Comparison of ENCODE assay signal across 9 cellular contexts in the genomic region with DNA sequence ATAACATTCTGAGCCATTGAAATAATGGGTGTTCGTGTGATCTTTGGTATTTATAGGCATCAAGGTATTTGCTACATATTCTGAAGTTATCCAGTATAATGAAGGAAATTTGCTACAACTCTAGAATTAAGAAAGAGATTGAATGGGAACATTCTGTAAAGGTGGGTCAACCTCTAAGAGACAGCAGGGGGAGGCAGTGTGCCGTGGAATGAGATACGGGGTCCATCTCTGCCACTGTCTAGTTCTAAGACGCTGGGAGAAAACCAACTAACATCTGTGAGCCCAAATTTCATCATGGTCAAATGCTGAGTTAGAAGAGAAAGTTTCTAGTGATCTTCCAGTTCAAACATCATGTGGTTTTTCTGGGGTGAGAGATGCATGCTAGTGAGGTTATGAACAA.
DNase-seq lines count a peak whose midpoint lies in the region; ATAC-seq, FAIRE-seq and TF ChIP-seq lines count a peak whose summit lies in the region.
"Had no signal": no experiment of that assay in that cellular context is flagged by ENCODE, and none has a peak within 500 bp of the region (broad histone marks: within the 10 kb centered on the region; RNA-seq: fewer than 3 reads in every experiment).

No MANE protein-coding gene starts in this region.

- H3K27me3 Mint-ChIP-seq in neural crest cell (ENCODE audit: low read depth) = no peaks in the 10 kb centered on the region
- no peaks in the 10 kb centered on the region for H3K27me3 Mint-ChIP-seq in effector memory CD8-positive, alpha-beta T cell
- H3K27me3 Mint-ChIP-seq: central memory CD8-positive, alpha-beta T cell had no signal

- FAIRE-seq in K562 (lab: Jason Lieb, UNC) = peak; percentile 15

- no peak overlapping the region for H3K9ac ChIP-seq in K562 (ENCODE audit: insufficient read depth in 1 of 2, low read depth in 2 of 2, low read length in 2 of 2)

- TF ChIP-seq CTCF in GM13977 (IDR thresholded peaks at IDR 0.05; ENCODE audit: extremely low read depth, insufficient read depth, missing control alignments) (peak; percentile 59), K562 (IDR thresholded peaks at IDR 0.05 in 2 of 3, conservative IDR thresholded peaks at IDR 0.05 in 1 of 3; ENCODE audit: insufficient read depth in 2 of 3, low read depth in 1 of 3, low read length in 3 of 3) (peak; percentile 35 to 58 (median 58); a peak in 5 of 6 replicates), neural crest cell (conservative IDR thresholded peaks at IDR 0.05) (peak; percentile 72)

- BruUV-seq in K562 (replicated peaks; lab: Mats Ljungman, UMichigan) = no TSS peak

- no peak for TF ChIP-seq POLR2A in K562 (conservative IDR thresholded peaks at IDR 0.05)

- POLR2A ChIA-PET in K562 (lab: Yijun Ruan, JAX) = no interaction called here

- CTCF ChIA-PET in K562 (lab: Yijun Ruan, JAX; ENCODE audit: low intra/inter-chr PET ratio) = no interaction called here

- no peaks in the 10 kb centered on the region for H3K9me3 ChIP-seq in K562 (replicated peaks; ENCODE audit: control insufficient read depth, insufficient read depth, low read depth, low read length)

- no peak overlapping the region for H3K4me3 Mint-ChIP-seq in neural crest cell
- H3K4me3 Mint-ChIP-seq in effector memory CD8-positive, alpha-beta T cell = no peak overlapping the region
- H3K4me3 Mint-ChIP-seq: central memory CD8-positive, alpha-beta T cell had no signal

- no peaks in the 10 kb centered on the region for H3K36me3 ChIP-seq in K562 (ENCODE audit: control insufficient read depth, insufficient read depth, low read length)

- WGBS in K562 (ENCODE audit: insufficient coverage, low coverage, missing lambda C conversion rate) = 0% methylated on average over 4 of the region's 4 CpGs

- no peak overlapping the region for H3K27ac Mint-ChIP-seq in neural crest cell (ENCODE audit: unreplicated experiment)
- no peak overlapping the region for H3K27ac Mint-ChIP-seq in effector memory CD8-positive, alpha-beta T cell

- no peaks in the 10 kb centered on the region for H3K79me2 ChIP-seq in K562 (ENCODE audit: control insufficient read depth, insufficient read depth, low read length)

- H3K4me2 ChIP-seq in K562 (ENCODE audit: insufficient read depth, low read length) = no peak overlapping the region

- ATAC-seq in GM21717 (IDR thresholded peaks at IDR 0.05; ENCODE audit: unreplicated experiment) (peak; percentile 81), K562 (peak; percentile 78)
- ATAC-seq in effector memory CD8-positive, alpha-beta T cell (replicated peaks) = no peak

- H2AFZ ChIP-seq in K562 (ENCODE audit: low read depth, low read length) = no peak overlapping the region

- intact Hi-C loops in K562 (cut with micrococcal nuclease) = loop anchor here (1.0 kb wide), 1 partner anchor 349 kb away; no protein-coding TSS in a partner anchor

- no peak for TF ChIP-seq EP300 in Ishikawa (IDR thresholded peaks at IDR 0.05; ENCODE audit: borderline replicate concordance)
- TF ChIP-seq EP300 in K562 (IDR thresholded peaks at IDR 0.05; ENCODE audit: low read length) = no peak

- no peaks in the 10 kb centered on the region for H3K4me1 ChIP-seq in K562 (replicated peaks in 1 of 2; ENCODE audit: control insufficient read depth in 2 of 2, insufficient read depth in 2 of 2, low read length in 2 of 2)

- H3K9me1 ChIP-seq in K562 (ENCODE audit: control insufficient read depth, insufficient read depth, low read length) = no peaks in the 10 kb centered on the region

- H4K20me1 ChIP-seq in K562 (replicated peaks; ENCODE audit: control insufficient read depth, insufficient read depth, low read length) = no peaks in the 10 kb centered on the region

- peaks cover 4% of the 10 kb centered on the region for H3K9me3 Mint-ChIP-seq in neural crest cell
- H3K9me3 Mint-ChIP-seq in effector memory CD8-positive, alpha-beta T cell = peaks cover 0 to 4% of the 10 kb centered on the region in 2 donors
- H3K9me3 Mint-ChIP-seq: central memory CD8-positive, alpha-beta T cell had no signal

- H3K4me3 ChIP-seq in K562 = no peak overlapping the region

- H3K27ac ChIP-seq in K562 (ENCODE audit: extremely low read depth, low read depth, low read length) = no peak overlapping the region

- peaks cover 8% of the 10 kb centered on the region for H3K36me3 Mint-ChIP-seq in neural crest cell (ENCODE audit: low read depth)
- no peaks in the 10 kb centered on the region for H3K36me3 Mint-ChIP-seq in effector memory CD8-positive, alpha-beta T cell (ENCODE audit: insufficient read depth)

- peak; percentile 36 for DNase-seq in GM13977 (ENCODE audit: low spot score)
- peak; percentile 17 to 44 (median 28) for DNase-seq in K562 (ENCODE audit: extremely low read depth in 1 of 4, low spot score in 3 of 4)
- DNase-seq in neural crest cell (ENCODE audit: low read depth, low spot score) = peak; percentile 32
- no peak for DNase-seq in effector memory CD8-positive, alpha-beta T cell
- DNase-seq in GF-D8 (lab: John Stamatoyannopoulos, UW) = no peak
- DNase-seq in DMS153 (lab: John Stamatoyannopoulos, UW) = no peak

- TF ChIP-seq RAD21 in Ishikawa (IDR thresholded peaks at IDR 0.05; ENCODE audit: low read depth) (peak; percentile 39), K562 (CRISPR knock-in tag; conservative IDR thresholded peaks at IDR 0.05 in 1 of 2, IDR thresholded peaks at IDR 0.05 in 1 of 2) (peak; percentile 51 to 77)

- no peaks in the 10 kb centered on the region for H3K27me3 ChIP-seq in K562 (ENCODE audit: control insufficient read depth in 2 of 2, insufficient read depth in 2 of 2, low read length in 2 of 2)

- in situ Hi-C loops in GM13977 (cut with MboI; ENCODE audit: low pct_unique_long_range_greater_than_20kb, low sequenced_read_pairs, unreplicated experiment) (no loop called here), K562 (cut with MboI) (no loop called here)

- peaks cover 20% of the 10 kb centered on the region for H3K4me1 Mint-ChIP-seq in neural crest cell
- no peaks in the 10 kb centered on the region for H3K4me1 Mint-ChIP-seq in effector memory CD8-positive, alpha-beta T cell (ENCODE audit: low read depth in 2 of 2)
- H3K4me1 Mint-ChIP-seq: central memory CD8-positive, alpha-beta T cell had no signal

TF ChIP-seq in Ishikawa, 13 proteins besides CTCF, POLR2A, EP300 and RAD21:
- TF ChIP-seq CEBPB (IDR thresholded peaks at IDR 0.05) (no peak), CREB1 (IDR thresholded peaks at IDR 0.05; ENCODE audit: low read depth) (no peak), YY1 (IDR thresholded peaks at IDR 0.05; ENCODE audit: low read depth) (no peak), TCF12 (IDR thresholded peaks at IDR 0.05; ENCODE audit: low read depth) (no peak), TEAD4 (IDR thresholded peaks at IDR 0.05) (no peak), FOXM1 (IDR thresholded peaks at IDR 0.05; ENCODE audit: borderline replicate concordance, low read depth) (no peak), ZBTB7A (IDR thresholded peaks at IDR 0.05; ENCODE audit: low read depth) (no peak), EGR1 (IDR thresholded peaks at IDR 0.05) (no peak)
- TF ChIP-seq, protein P1, sequence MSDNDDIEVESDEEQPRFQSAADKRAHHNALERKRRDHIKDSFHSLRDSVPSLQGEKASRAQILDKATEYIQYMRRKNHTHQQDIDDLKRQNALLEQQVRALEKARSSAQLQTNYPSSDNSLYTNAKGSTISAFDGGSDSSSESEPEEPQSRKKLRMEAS (IDR thresholded peaks at IDR 0.05) = no peak
- TF ChIP-seq, protein P2, sequence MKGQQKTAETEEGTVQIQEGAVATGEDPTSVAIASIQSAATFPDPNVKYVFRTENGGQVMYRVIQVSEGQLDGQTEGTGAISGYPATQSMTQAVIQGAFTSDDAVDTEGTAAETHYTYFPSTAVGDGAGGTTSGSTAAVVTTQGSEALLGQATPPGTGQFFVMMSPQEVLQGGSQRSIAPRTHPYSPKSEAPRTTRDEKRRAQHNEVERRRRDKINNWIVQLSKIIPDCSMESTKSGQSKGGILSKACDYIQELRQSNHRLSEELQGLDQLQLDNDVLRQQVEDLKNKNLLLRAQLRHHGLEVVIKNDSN (IDR thresholded peaks at IDR 0.05) = no peak

TF ChIP-seq in K562, 482 proteins besides CTCF, POLR2A, EP300 and RAD21:
- no peak for TF ChIP-seq TBL1XR1 (IDR thresholded peaks at IDR 0.05; ENCODE audit: low read length in 2 of 2)
- TF ChIP-seq ARID2 (IDR thresholded peaks at IDR 0.05) = 0 out of 2 replicates have a peak, but pooled peaks have one; percentile 10
- peak; percentile 56; the same call in 1 of the 2 replicates for TF ChIP-seq SMC3 (conservative IDR thresholded peaks at IDR 0.05; ENCODE audit: insufficient read depth, low read depth, low read length)
- TF ChIP-seq, protein P3, sequence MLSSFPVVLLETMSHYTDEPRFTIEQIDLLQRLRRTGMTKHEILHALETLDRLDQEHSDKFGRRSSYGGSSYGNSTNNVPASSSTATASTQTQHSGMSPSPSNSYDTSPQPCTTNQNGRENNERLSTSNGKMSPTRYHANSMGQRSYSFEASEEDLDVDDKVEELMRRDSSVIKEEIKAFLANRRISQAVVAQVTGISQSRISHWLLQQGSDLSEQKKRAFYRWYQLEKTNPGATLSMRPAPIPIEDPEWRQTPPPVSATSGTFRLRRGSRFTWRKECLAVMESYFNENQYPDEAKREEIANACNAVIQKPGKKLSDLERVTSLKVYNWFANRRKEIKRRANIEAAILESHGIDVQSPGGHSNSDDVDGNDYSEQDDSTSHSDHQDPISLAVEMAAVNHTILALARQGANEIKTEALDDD (IDR thresholded peaks at IDR 0.05) = peak; percentile 42; the same call in 1 of the 2 replicates
- TF ChIP-seq CTBP1 (IDR thresholded peaks at IDR 0.05; ENCODE audit: borderline replicate concordance) = no peak
- TF ChIP-seq, protein P4, sequence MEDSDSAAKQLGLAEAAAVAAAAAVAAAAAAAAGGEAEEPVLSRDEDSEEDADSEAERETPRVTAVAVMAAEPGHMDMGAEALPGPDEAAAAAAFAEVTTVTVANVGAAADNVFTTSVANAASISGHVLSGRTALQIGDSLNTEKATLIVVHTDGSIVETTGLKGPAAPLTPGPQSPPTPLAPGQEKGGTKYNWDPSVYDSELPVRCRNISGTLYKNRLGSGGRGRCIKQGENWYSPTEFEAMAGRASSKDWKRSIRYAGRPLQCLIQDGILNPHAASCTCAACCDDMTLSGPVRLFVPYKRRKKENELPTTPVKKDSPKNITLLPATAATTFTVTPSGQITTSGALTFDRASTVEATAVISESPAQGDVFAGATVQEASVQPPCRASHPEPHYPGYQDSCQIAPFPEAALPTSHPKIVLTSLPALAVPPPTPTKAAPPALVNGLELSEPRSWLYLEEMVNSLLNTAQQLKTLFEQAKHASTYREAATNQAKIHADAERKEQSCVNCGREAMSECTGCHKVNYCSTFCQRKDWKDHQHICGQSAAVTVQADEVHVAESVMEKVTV (CRISPR knock-in tag; IDR thresholded peaks at IDR 0.05) = peak; percentile 40; the same call in 1 of the 2 replicates

Comparison
In these comparisons a context has a peak if more than half of its experiments do, and no peak if none do; other contexts are left out.
1. DNase-seq: peak in GM13977 (single experiment), K562 (4 of 4) and neural crest cell (single experiment); none in effector memory CD8-positive, alpha-beta T cell (0 of 3), GF-D8 (single experiment) and DMS153 (single experiment).
2. Peak in every context shown above with its lines, with median percentiles within 50 percentile points of each other: CTCF ChIP-seq.